In the genomic region with DNA sequence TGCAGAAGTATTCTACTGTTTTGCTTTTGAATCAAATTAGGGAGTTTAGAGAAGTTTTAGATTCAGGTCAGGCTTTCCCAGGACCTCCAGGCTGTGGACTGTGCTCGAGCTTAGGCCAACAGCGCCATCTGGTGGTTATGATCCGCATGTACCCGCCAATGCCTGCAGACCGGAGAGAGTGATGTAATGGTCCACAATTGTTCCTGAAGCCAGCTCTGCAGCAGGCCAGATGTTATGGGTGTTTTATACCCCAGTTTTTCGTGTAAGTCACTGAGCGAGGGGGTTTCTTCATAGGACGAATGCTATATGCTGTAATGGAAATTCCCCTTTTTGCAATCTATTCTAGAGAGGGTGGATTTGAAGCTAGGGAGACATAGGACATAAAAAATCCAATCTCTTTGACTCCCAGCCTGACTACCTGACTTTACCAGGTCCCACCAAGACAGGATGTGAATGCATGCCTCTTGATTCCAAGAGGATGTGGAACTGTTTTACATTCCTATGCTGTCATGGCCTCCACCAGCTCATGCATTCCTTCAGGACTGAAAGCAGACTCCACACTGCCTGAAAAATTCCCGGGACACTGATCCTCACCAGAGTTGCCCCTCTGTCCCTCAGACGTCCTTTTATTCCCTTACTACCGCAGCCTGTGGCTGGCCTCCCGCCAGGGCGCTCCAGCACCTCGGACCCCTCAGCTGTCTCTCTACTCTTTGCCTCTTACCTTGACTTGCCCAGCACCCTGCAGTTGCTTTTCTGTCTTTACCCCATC, we compare ENCODE assay signal across 8 cellular contexts. TPM values are rescaled to one million over a fixed set of nuclear protein-coding genes. Genes with fewer than 3 reads are reported as not detected.
A peak's percentile ranks its signal among the peaks of the same experiment; 100 is the strongest.
DNase-seq lines count a peak whose midpoint lies in the region; ATAC-seq and TF ChIP-seq lines count a peak whose summit lies in the region.

No MANE protein-coding gene starts in this region.

- no peaks in the 10 kb centered on the region for H3K9me3 Mint-ChIP-seq in activated naive CD8-positive, alpha-beta T cell treated with anti-CD3 and anti-CD28 coated beads, Interleukin-2, amount 50 U/mL, for 24 hours

- WGBS in heart right ventricle, 2 donors, result 15% methylated on average over 14 of the region's 14 CpGs

- H3K27me3 Mint-ChIP-seq in activated naive CD8-positive, alpha-beta T cell treated with anti-CD3 and anti-CD28 coated beads, Interleukin-2, amount 50 U/mL, for 24 hours, result peaks cover 56% of the 10 kb centered on the region

- no peaks in the 10 kb centered on the region for H3K9me2 ChIP-seq in Loucy (replicated peaks; ENCODE audit: low read depth, low read length)

- peaks cover 2% of the 10 kb centered on the region for H3K36me3 Mint-ChIP-seq in activated naive CD8-positive, alpha-beta T cell treated with anti-CD3 and anti-CD28 coated beads, Interleukin-2, amount 50 U/mL, for 24 hours (ENCODE audit: low read depth)

- H3F3A ChIP-seq in Loucy (ENCODE audit: low read depth), result no peaks in the 10 kb centered on the region

- no peaks in the 10 kb centered on the region for H4K20me1 ChIP-seq in Loucy (ENCODE audit: insufficient read depth, low read length, poor library complexity, severe bottlenecking)

- no peaks in the 10 kb centered on the region for H3K79me2 ChIP-seq in Loucy (ENCODE audit: insufficient read depth, low read length)

- H3K27me3 ChIP-seq in H7 (ENCODE audit: control insufficient read depth, insufficient read depth, low read length) (peaks cover 18% of the 10 kb centered on the region), Loucy (ENCODE audit: insufficient read depth, low read length, poor library complexity, severe bottlenecking) (no peaks in the 10 kb centered on the region), heart right ventricle (peaks cover 0 to 31% (median 10%) of the 10 kb centered on the region in 7 donors), upper lobe of right lung (peaks cover 15% of the 10 kb centered on the region)

- H3K4me3 ChIP-seq in H7 (ENCODE audit: insufficient read depth, low read depth, low read length) (peak overlapping the region; percentile 53), Loucy (ENCODE audit: low read length, poor library complexity, severe bottlenecking) (no peak overlapping the region), heart right ventricle (peak overlapping the region in 9 of 10 donors; percentile 36 to 68 (median 54)), upper lobe of right lung (peak overlapping the region; percentile 41)

- no peak overlapping the region for H3K4me2 ChIP-seq in Loucy (ENCODE audit: low read depth, low read length, poor library complexity, severe bottlenecking)

- DNase-seq in GM04503 (ENCODE audit: low read depth), result peak; percentile 12
- DNase-seq in H7, result peak; percentile 87
- peak; percentile 93 for DNase-seq in SKM-1 treated with dmso at 0.1 percent for 144 hours (lab: John Stamatoyannopoulos, UW; ENCODE audit: unreplicated experiment)
- peak; percentile 86 for DNase-seq in activated naive CD8-positive, alpha-beta T cell treated with anti-CD3 and anti-CD28 coated beads, Interleukin-2, amount 50 U/mL, for 24 hours
- DNase-seq in heart right ventricle, result peak; percentile 86 to 92
- DNase-seq in pons (ENCODE audit: low spot score), result peak; percentile 86
- DNase-seq in upper lobe of right lung, result peak; percentile 85

- H3K4me1 ChIP-seq in Loucy (ENCODE audit: insufficient read depth, low read length, poor library complexity, severe bottlenecking) (no peaks in the 10 kb centered on the region), heart right ventricle (peaks cover 0 to 20% (median 12%) of the 10 kb centered on the region in 9 donors), upper lobe of right lung (peaks cover 12% of the 10 kb centered on the region)

- peak overlapping the region; percentile 69 for H3K4me3 Mint-ChIP-seq in activated naive CD8-positive, alpha-beta T cell treated with anti-CD3 and anti-CD28 coated beads, Interleukin-2, amount 50 U/mL, for 24 hours

- intact Hi-C loops in heart right ventricle (cut with DNase I) (loop anchor here (1.0 to 10.0 kb wide), 10 partner anchors 232 to 1405 kb away; no protein-coding TSS in a partner anchor), upper lobe of right lung (cut with DNase I) (no loop called here)

- H3K27ac ChIP-seq in heart right ventricle, result peak overlapping the region in 6 of 10 donors; percentile 8 to 75 (median 29)
- H3K27ac ChIP-seq in upper lobe of right lung, result no peak overlapping the region

- no peak overlapping the region for H3K9ac ChIP-seq in Loucy (ENCODE audit: low read depth, low read length, poor library complexity, severe bottlenecking)

- H3K36me3 ChIP-seq in H7 (replicated peaks; ENCODE audit: control insufficient read depth, insufficient read depth, low read length) (no peaks in the 10 kb centered on the region), Loucy (ENCODE audit: insufficient read depth, low read length) (no peaks in the 10 kb centered on the region), heart right ventricle (no peaks in the 10 kb centered on the region), upper lobe of right lung (no peaks in the 10 kb centered on the region)

- H3K27ac Mint-ChIP-seq in activated naive CD8-positive, alpha-beta T cell treated with anti-CD3 and anti-CD28 coated beads, Interleukin-2, amount 50 U/mL, for 24 hours, result no peak overlapping the region

- no peak overlapping the region for H2AFZ ChIP-seq in Loucy (ENCODE audit: low read length)

- peaks cover 2% of the 10 kb centered on the region for H3K4me1 Mint-ChIP-seq in activated naive CD8-positive, alpha-beta T cell treated with anti-CD3 and anti-CD28 coated beads, Interleukin-2, amount 50 U/mL, for 24 hours

- TF ChIP-seq CTCF in Loucy (conservative IDR thresholded peaks at IDR 0.05; ENCODE audit: low read length), result peak; percentile 96
- peak; percentile 93 to 98 (median 95) for TF ChIP-seq CTCF in heart right ventricle (IDR thresholded peaks at IDR 0.05)
- peak; percentile 97 for TF ChIP-seq CTCF in upper lobe of right lung (IDR thresholded peaks at IDR 0.05)

- H3K9me3 ChIP-seq in Loucy (ENCODE audit: insufficient read depth, low read depth, low read length) (no peaks in the 10 kb centered on the region), heart right ventricle (no peaks in the 10 kb centered on the region), upper lobe of right lung (no peaks in the 10 kb centered on the region)

- ATAC-seq in activated naive CD8-positive, alpha-beta T cell treated with anti-CD3 and anti-CD28 coated beads, Interleukin-2, amount 50 U/mL, for 24 hours, result peak; percentile 94
- ATAC-seq in heart right ventricle (peak; percentile 94 to 98 (median 98)), upper lobe of right lung (peak; percentile 97)

RNA-seq across cellular contexts. Expression of gene LY86, which starts 41.2 kb away (rescaled TPM):
- not detected in 2 replicates for total RNA-seq in H7 (2014; rRNA removed; shearing (Covaris generic))
- 1 to 10 TPM in 4 of 10 donors, under 1 TPM in 6; 0.23 to 7.6 (median 0.91) TPM for total RNA-seq in heart right ventricle
- 1 to 10 TPM in 1 of 2 donors, under 1 TPM in 1; 0.29 to 1.1 TPM for polyA plus RNA-seq in heart right ventricle
- total RNA-seq in upper lobe of right lung, result 13.8 TPM

Comparison
In these comparisons a context has a peak if more than half of its experiments do, and no peak if none do; other contexts are left out.
1. DNase-seq: peak in every context shown above with its lines; median percentile 93 in SKM-1 treated with dmso at 0.1 percent for 144 hours; 89 in heart right ventricle; 87 in H7; 86 in activated naive CD8-positive, alpha-beta T cell treated with anti-CD3 and anti-CD28 coated beads, Interleukin-2, amount 50 U/mL, for 24 hours; 86 in pons; 85 in upper lobe of right lung; 12 in GM04503.